Comparison of ENCODE assay signal across 3 cellular contexts in genomic region chr20:8473459-8473858, GRCh38.
TF ChIP-seq lines count a peak whose summit lies in the region.

No MANE protein-coding gene starts in this region.

TF ChIP-seq in IMR-90, 13 proteins besides CTCF, POLR2A, EP300 and RAD21 (continued from another document):
- TF ChIP-seq, protein P1, sequence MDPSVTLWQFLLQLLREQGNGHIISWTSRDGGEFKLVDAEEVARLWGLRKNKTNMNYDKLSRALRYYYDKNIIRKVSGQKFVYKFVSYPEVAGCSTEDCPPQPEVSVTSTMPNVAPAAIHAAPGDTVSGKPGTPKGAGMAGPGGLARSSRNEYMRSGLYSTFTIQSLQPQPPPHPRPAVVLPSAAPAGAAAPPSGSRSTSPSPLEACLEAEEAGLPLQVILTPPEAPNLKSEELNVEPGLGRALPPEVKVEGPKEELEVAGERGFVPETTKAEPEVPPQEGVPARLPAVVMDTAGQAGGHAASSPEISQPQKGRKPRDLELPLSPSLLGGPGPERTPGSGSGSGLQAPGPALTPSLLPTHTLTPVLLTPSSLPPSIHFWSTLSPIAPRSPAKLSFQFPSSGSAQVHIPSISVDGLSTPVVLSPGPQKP (IDR thresholded peaks at IDR 0.05; ENCODE audit: borderline replicate concordance, low read depth, low read length) = no peak
- no peak for TF ChIP-seq CHD1 (IDR thresholded peaks at IDR 0.05; ENCODE audit: low read depth, low read length)
- TF ChIP-seq MXI1 (IDR thresholded peaks at IDR 0.05; ENCODE audit: borderline replicate concordance, low read depth, low read length) = no peak
- TF ChIP-seq, protein P2, sequence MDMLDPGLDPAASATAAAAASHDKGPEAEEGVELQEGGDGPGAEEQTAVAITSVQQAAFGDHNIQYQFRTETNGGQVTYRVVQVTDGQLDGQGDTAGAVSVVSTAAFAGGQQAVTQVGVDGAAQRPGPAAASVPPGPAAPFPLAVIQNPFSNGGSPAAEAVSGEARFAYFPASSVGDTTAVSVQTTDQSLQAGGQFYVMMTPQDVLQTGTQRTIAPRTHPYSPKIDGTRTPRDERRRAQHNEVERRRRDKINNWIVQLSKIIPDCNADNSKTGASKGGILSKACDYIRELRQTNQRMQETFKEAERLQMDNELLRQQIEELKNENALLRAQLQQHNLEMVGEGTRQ (IDR thresholded peaks at IDR 0.05; ENCODE audit: low read depth, low read length) = no peak
- TF ChIP-seq RFX5 (IDR thresholded peaks at IDR 0.05; ENCODE audit: low read depth, low read length) = no peak
- TF ChIP-seq MAFK (IDR thresholded peaks at IDR 0.05; ENCODE audit: low read depth, low read length) = no peak
- TF ChIP-seq BHLHE40 (IDR thresholded peaks at IDR 0.05; ENCODE audit: low read depth, low read length) = no peak
- TF ChIP-seq NFE2L2 (IDR thresholded peaks at IDR 0.05; ENCODE audit: low read depth, low read length) = no peak
- TF ChIP-seq CEBPB (IDR thresholded peaks at IDR 0.05; ENCODE audit: low read depth, low read length) = no peak
- TF ChIP-seq FOS (IDR thresholded peaks at IDR 0.05; ENCODE audit: low read depth, low read length) = no peak
TF ChIP-seq in IMR-90: peak in this region for 0.

TF ChIP-seq in SK-N-SH treated with all-trans-retinoic acid at 6 μM for 48 hours, 23 proteins besides CTCF, POLR2A, EP300 and RAD21 (continued from another document):
- TF ChIP-seq CREB5 (CRISPR knock-in tag; IDR thresholded peaks at IDR 0.05; ENCODE audit: low read depth) = peak; percentile 83; the same call in 1 of the 2 replicates
- TF ChIP-seq, protein P3, sequence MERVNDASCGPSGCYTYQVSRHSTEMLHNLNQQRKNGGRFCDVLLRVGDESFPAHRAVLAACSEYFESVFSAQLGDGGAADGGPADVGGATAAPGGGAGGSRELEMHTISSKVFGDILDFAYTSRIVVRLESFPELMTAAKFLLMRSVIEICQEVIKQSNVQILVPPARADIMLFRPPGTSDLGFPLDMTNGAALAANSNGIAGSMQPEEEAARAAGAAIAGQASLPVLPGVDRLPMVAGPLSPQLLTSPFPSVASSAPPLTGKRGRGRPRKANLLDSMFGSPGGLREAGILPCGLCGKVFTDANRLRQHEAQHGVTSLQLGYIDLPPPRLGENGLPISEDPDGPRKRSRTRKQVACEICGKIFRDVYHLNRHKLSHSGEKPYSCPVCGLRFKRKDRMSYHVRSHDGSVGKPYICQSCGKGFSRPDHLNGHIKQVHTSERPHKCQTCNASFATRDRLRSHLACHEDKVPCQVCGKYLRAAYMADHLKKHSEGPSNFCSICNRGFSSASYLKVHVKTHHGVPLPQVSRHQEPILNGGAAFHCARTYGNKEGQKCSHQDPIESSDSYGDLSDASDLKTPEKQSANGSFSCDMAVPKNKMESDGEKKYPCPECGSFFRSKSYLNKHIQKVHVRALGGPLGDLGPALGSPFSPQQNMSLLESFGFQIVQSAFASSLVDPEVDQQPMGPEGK (CRISPR knock-in tag; IDR thresholded peaks at IDR 0.05; ENCODE audit: borderline replicate concordance) = no peak
- TF ChIP-seq ZNF70 (CRISPR knock-in tag; IDR thresholded peaks at IDR 0.05) = no peak
- TF ChIP-seq ESRRG (CRISPR knock-in tag; IDR thresholded peaks at IDR 0.05) = no peak
- TF ChIP-seq TCF4 (CRISPR knock-in tag; IDR thresholded peaks at IDR 0.05; ENCODE audit: borderline replicate concordance) = no peak
- TF ChIP-seq TSHZ2 (CRISPR knock-in tag; IDR thresholded peaks at IDR 0.05) = no peak
- peak; percentile 74 for TF ChIP-seq ISL1 (CRISPR knock-in tag; IDR thresholded peaks at IDR 0.05)
- TF ChIP-seq RARB (CRISPR knock-in tag; IDR thresholded peaks at IDR 0.05) = no peak
- TF ChIP-seq ZFP30 (CRISPR knock-in tag; IDR thresholded peaks at IDR 0.05) = no peak
- no peak for TF ChIP-seq CSRNP3 (CRISPR knock-in tag; IDR thresholded peaks at IDR 0.05)

TF ChIP-seq in neural cell, 6 proteins besides CTCF, POLR2A, EP300 and RAD21:
- TF ChIP-seq, protein P4, sequence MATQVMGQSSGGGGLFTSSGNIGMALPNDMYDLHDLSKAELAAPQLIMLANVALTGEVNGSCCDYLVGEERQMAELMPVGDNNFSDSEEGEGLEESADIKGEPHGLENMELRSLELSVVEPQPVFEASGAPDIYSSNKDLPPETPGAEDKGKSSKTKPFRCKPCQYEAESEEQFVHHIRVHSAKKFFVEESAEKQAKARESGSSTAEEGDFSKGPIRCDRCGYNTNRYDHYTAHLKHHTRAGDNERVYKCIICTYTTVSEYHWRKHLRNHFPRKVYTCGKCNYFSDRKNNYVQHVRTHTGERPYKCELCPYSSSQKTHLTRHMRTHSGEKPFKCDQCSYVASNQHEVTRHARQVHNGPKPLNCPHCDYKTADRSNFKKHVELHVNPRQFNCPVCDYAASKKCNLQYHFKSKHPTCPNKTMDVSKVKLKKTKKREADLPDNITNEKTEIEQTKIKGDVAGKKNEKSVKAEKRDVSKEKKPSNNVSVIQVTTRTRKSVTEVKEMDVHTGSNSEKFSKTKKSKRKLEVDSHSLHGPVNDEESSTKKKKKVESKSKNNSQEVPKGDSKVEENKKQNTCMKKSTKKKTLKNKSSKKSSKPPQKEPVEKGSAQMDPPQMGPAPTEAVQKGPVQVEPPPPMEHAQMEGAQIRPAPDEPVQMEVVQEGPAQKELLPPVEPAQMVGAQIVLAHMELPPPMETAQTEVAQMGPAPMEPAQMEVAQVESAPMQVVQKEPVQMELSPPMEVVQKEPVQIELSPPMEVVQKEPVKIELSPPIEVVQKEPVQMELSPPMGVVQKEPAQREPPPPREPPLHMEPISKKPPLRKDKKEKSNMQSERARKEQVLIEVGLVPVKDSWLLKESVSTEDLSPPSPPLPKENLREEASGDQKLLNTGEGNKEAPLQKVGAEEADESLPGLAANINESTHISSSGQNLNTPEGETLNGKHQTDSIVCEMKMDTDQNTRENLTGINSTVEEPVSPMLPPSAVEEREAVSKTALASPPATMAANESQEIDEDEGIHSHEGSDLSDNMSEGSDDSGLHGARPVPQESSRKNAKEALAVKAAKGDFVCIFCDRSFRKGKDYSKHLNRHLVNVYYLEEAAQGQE (IDR thresholded peaks at IDR 0.05; ENCODE audit: borderline replicate concordance) = no peak
- TF ChIP-seq POLR2AphosphoS5 (IDR thresholded peaks at IDR 0.05) = peak; percentile 23
- no peak for TF ChIP-seq TAF1 (IDR thresholded peaks at IDR 0.05; ENCODE audit: low read depth)
